9 cellular contexts compared by ENCODE assay signal in the genomic region with DNA sequence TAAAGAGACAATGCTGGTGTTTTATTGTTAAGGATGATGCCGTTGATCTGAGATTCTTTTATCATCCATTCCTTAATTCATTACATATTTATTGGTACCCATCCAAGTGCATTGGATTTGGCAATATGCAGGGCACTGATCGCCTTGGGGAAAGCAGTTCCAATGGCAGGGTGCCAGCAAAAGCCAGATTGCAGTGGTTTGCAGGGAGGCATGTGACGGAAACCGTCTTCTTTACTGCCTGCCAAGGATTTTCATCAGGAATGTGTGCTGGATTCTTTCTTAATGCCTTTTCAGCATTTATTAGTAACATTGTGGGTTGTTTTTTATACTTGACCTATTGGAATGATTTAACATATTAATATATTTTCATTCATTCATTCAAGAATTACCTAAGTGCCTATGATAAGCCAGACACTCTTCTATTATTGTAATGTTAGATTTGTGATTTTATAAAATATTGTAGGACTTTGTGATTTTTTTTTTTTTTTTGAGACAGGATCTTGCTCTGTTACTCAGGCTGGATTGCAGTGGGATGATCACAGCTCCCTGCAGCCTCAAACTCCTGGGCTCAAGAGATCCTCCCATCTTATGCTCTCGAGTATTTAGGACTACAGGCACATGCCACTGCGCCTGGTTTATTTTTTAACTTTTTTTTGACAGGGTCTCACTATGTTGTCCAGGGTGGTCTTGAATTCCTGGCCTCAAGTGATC.
DNase-seq lines count a peak whose midpoint lies in the region; ATAC-seq and TF ChIP-seq lines count a peak whose summit lies in the region.
"Had no signal": no experiment of that assay in that cellular context is flagged by ENCODE, and none has a peak within 500 bp of the region (broad histone marks: within the 10 kb centered on the region; RNA-seq: fewer than 3 reads in every experiment).

No MANE protein-coding gene starts in this region.

- TF ChIP-seq CTCF in cardiac fibroblast (IDR thresholded peaks at IDR 0.05; ENCODE audit: low read depth, low read length) (no peak), lung (IDR thresholded peaks at IDR 0.05; ENCODE audit: control extremely low read depth, extremely low read depth) (no peak)

- H3K4me3 Mint-ChIP-seq in activated T-cell treated with anti-CD3 and anti-CD28 coated beads, Interleukin-2, amount 50 U/mL, for 24 hours = no peak overlapping the region
- no peak overlapping the region for H3K4me3 Mint-ChIP-seq in activated T-cell treated with anti-CD3 and anti-CD28 coated beads, Interleukin-2, amount 50 U/mL, for 4 hours
- H3K4me3 Mint-ChIP-seq: dendritic cell treated with granulocyte-macrophage colony-stimulating factor and Interleukin-4, amounts not matched to agents 40 ng/mL and 50 ng/mL, for 4 days had no signal

- H3K4me3 ChIP-seq in cardiac fibroblast (replicated peaks in 1 of 2; ENCODE audit: low read depth in 2 of 2, low read length in 2 of 2) (no peak overlapping the region), lung (no peak overlapping the region)

- whole genome bisulfite sequencing in lung, 2 donors = 38 to 56% methylated on average over 6 of the region's 6 CpGs

- peaks cover 25% of the 10 kb centered on the region for H3K27me3 Mint-ChIP-seq in activated T-cell treated with anti-CD3 and anti-CD28 coated beads, Interleukin-2, amount 50 U/mL, for 24 hours
- peaks cover 7% of the 10 kb centered on the region for H3K27me3 Mint-ChIP-seq in activated T-cell treated with anti-CD3 and anti-CD28 coated beads, Interleukin-2, amount 50 U/mL, for 4 hours (ENCODE audit: low read depth)
- H3K27me3 Mint-ChIP-seq: dendritic cell treated with granulocyte-macrophage colony-stimulating factor and Interleukin-4, amounts not matched to agents 40 ng/mL and 50 ng/mL, for 4 days had no signal

- no peaks in the 10 kb centered on the region for H3K36me3 ChIP-seq in lung (ENCODE audit: control insufficient read depth in 2 of 2, insufficient read depth in 2 of 2, low read length in 2 of 2)

- ATAC-seq in lung (ENCODE audit: insufficient read depth, low FRiP score) (no peak), GM21447 (IDR thresholded peaks at IDR 0.05; ENCODE audit: unreplicated experiment) (no peak), HG03097 (IDR thresholded peaks at IDR 0.05; ENCODE audit: low FRiP score, unreplicated experiment) (no peak)
- no peak for ATAC-seq in activated T-cell treated with anti-CD3 and anti-CD28 coated beads, Interleukin-2, amount 50 U/mL, for 4 hours

- DNase-seq in AG08396 (ENCODE audit: low spot score) (peak; percentile 87), NCI-H1694 (lab: John Stamatoyannopoulos, UW) (peak; percentile 81), cardiac fibroblast (ENCODE audit: low read depth in 2 of 2) (peak; percentile 95 to 98), lung (ENCODE audit: low spot score) (peak; percentile 73)
- DNase-seq in activated T-cell treated with anti-CD3 and anti-CD28 coated beads, Interleukin-2, amount 50 U/mL, for 24 hours = no peak
- no peak for DNase-seq in activated T-cell treated with anti-CD3 and anti-CD28 coated beads, Interleukin-2, amount 50 U/mL, for 4 hours

- no peaks in the 10 kb centered on the region for H3K4me1 Mint-ChIP-seq in activated T-cell treated with anti-CD3 and anti-CD28 coated beads, Interleukin-2, amount 50 U/mL, for 24 hours (ENCODE audit: low read depth)
- no peaks in the 10 kb centered on the region for H3K4me1 Mint-ChIP-seq in activated T-cell treated with anti-CD3 and anti-CD28 coated beads, Interleukin-2, amount 50 U/mL, for 4 hours (ENCODE audit: low read depth)

- no peak overlapping the region for H3K27ac Mint-ChIP-seq in activated T-cell treated with anti-CD3 and anti-CD28 coated beads, Interleukin-2, amount 50 U/mL, for 24 hours
- H3K27ac Mint-ChIP-seq: dendritic cell treated with granulocyte-macrophage colony-stimulating factor and Interleukin-4, amounts not matched to agents 40 ng/mL and 50 ng/mL, for 4 days had no signal

- no peaks in the 10 kb centered on the region for H3K27me3 ChIP-seq in lung (ENCODE audit: control insufficient read depth, insufficient read depth)

- no peak overlapping the region for H3K27ac ChIP-seq in lung (ENCODE audit: low read depth in 1 of 2, low read length in 1 of 2)

- H3K9me3 Mint-ChIP-seq in activated T-cell treated with anti-CD3 and anti-CD28 coated beads, Interleukin-2, amount 50 U/mL, for 24 hours = no peaks in the 10 kb centered on the region
- H3K9me3 Mint-ChIP-seq in activated T-cell treated with anti-CD3 and anti-CD28 coated beads, Interleukin-2, amount 50 U/mL, for 4 hours = no peaks in the 10 kb centered on the region
- H3K9me3 Mint-ChIP-seq: dendritic cell treated with granulocyte-macrophage colony-stimulating factor and Interleukin-4, amounts not matched to agents 40 ng/mL and 50 ng/mL, for 4 days had no signal

- H3K36me3 Mint-ChIP-seq in activated T-cell treated with anti-CD3 and anti-CD28 coated beads, Interleukin-2, amount 50 U/mL, for 24 hours (ENCODE audit: low read depth) = no peaks in the 10 kb centered on the region
- no peaks in the 10 kb centered on the region for H3K36me3 Mint-ChIP-seq in activated T-cell treated with anti-CD3 and anti-CD28 coated beads, Interleukin-2, amount 50 U/mL, for 4 hours (ENCODE audit: insufficient read depth)

- no peaks in the 10 kb centered on the region for H3K9me3 ChIP-seq in lung (ENCODE audit: control insufficient read depth in 2 of 2, insufficient read depth in 1 of 2, low read length in 1 of 2)

- H3K4me1 ChIP-seq in lung (ENCODE audit: control insufficient read depth in 2 of 2, insufficient read depth in 2 of 2, low read length in 2 of 2) = no peaks in the 10 kb centered on the region

Comparison
In these comparisons a context has a peak if more than half of its experiments do, and no peak if none do; other contexts are left out.
1. DNase-seq: peak in AG08396 (single experiment), NCI-H1694 (single experiment), cardiac fibroblast (2 of 2) and lung (single experiment); none in activated T-cell treated with anti-CD3 and anti-CD28 coated beads, Interleukin-2, amount 50 U/mL, for 24 hours (single experiment) and activated T-cell treated with anti-CD3 and anti-CD28 coated beads, Interleukin-2, amount 50 U/mL, for 4 hours (single experiment).